ENCODE assay signal across 17 cellular contexts in genomic region chr4:55372259-55372658, GRCh38.
"Had no signal": no experiment of that assay in that cellular context is flagged by ENCODE, and none has a peak within 500 bp of the region (broad histone marks: within the 10 kb centered on the region; RNA-seq: fewer than 3 reads in every experiment).

No MANE protein-coding gene starts in this region.

- H3K27ac ChIP-seq: foreskin keratinocyte, ovary, stomach, tibial artery, uterus had no signal

- H3K4me1 Mint-ChIP-seq: central memory CD8-positive, alpha-beta T cell had no signal

- H3K4me3 ChIP-seq: heart left ventricle, ovary, stomach, tibial artery, uterus had no signal

- H3K4me3 Mint-ChIP-seq: activated naive CD8-positive, alpha-beta T cell treated with anti-CD3 and anti-CD28 coated beads for 36 hours; activated T-cell treated with anti-CD3 and anti-CD28 coated beads, Interleukin-2, amount 50 U/mL, for 4 hours; central memory CD8-positive, alpha-beta T cell; endodermal cell; neural crest cell; T-helper 1 cell treated with Interleukin-12 subunit alpha and Interleukin-12 subunit beta and Interleukin-4 antibody, amounts not matched to agents 30 μg/mL and 1 μg/mL, for 36 hours had no signal

- H3K27me3 Mint-ChIP-seq: activated naive CD8-positive, alpha-beta T cell treated with anti-CD3 and anti-CD28 coated beads for 36 hours; central memory CD8-positive, alpha-beta T cell had no signal

- H3K27ac Mint-ChIP-seq: activated naive CD8-positive, alpha-beta T cell treated with anti-CD3 and anti-CD28 coated beads for 36 hours; endodermal cell; T-helper 1 cell treated with Interleukin-12 subunit alpha and Interleukin-12 subunit beta and Interleukin-4 antibody, amounts not matched to agents 30 μg/mL and 1 μg/mL, for 36 hours had no signal

- H3K9me3 Mint-ChIP-seq: activated naive CD8-positive, alpha-beta T cell treated with anti-CD3 and anti-CD28 coated beads for 36 hours; activated T-cell treated with anti-CD3 and anti-CD28 coated beads, Interleukin-2, amount 50 U/mL, for 4 hours; central memory CD8-positive, alpha-beta T cell; endodermal cell; neural crest cell; T-helper 1 cell treated with Interleukin-12 subunit alpha and Interleukin-12 subunit beta and Interleukin-4 antibody, amounts not matched to agents 30 μg/mL and 1 μg/mL, for 36 hours had no signal

- DNase-seq: activated CD4-positive, alpha-beta T cell treated with anti-CD3 and anti-CD28 coated beads, Interleukin-2, amount 50 U/mL, for 4 hours; activated effector memory CD4-positive, alpha-beta T cell treated with anti-CD3 and anti-CD28 coated beads, Interleukin-2, amount 50 U/mL, for 16 hours; activated naive CD8-positive, alpha-beta T cell treated with anti-CD3 and anti-CD28 coated beads for 36 hours; activated T-cell treated with anti-CD3 and anti-CD28 coated beads, Interleukin-2, amount 50 U/mL, for 4 hours; aorta; dermis blood vessel endothelial cell; endodermal cell; foreskin keratinocyte; heart left ventricle; left ventricle myocardium superior; ovary; stomach; tibial artery; uterus had no signal
